Comparison of ENCODE assay signal across 8 cellular contexts in genomic region chr7:135253851-135254815, GRCh38.
DNase-seq lines count a peak whose midpoint lies in the region.

No MANE protein-coding gene starts in this region.

- DNase-seq in DMS 273 (lab: John Stamatoyannopoulos, UW; ENCODE audit: unreplicated experiment): peak; percentile 81
- DNase-seq in DMS 273 treated with DMSO at 0.1 percent for 48 hours (lab: John Stamatoyannopoulos, UW): no peak
- DNase-seq in SKM-1 (lab: John Stamatoyannopoulos, UW; ENCODE audit: unreplicated experiment): peak; percentile 13
- DNase-seq in foreskin melanocyte: peak; percentile 91
- DNase-seq in pons (ENCODE audit: low spot score): peak; percentile 97
- no peak for DNase-seq in activated CD4-positive, alpha-beta T cell treated with anti-CD3 and anti-CD28 coated beads for 1 hour
- DNase-seq in NCI-H82 (lab: John Stamatoyannopoulos, UW): no peak
- no peak for DNase-seq in RPMI8226

Comparison
In these comparisons a context has a peak if more than half of its experiments do, and no peak if none do; other contexts are left out.
1. DNase-seq: peak in DMS 273 (single experiment), SKM-1 (single experiment), foreskin melanocyte (single experiment) and pons (single experiment); none in DMS 273 treated with DMSO at 0.1 percent for 48 hours (single experiment), activated CD4-positive, alpha-beta T cell treated with anti-CD3 and anti-CD28 coated beads for 1 hour (single experiment), NCI-H82 (single experiment) and RPMI8226 (single experiment).